ENCODE assay signal across 8 cellular contexts in the genomic region with DNA sequence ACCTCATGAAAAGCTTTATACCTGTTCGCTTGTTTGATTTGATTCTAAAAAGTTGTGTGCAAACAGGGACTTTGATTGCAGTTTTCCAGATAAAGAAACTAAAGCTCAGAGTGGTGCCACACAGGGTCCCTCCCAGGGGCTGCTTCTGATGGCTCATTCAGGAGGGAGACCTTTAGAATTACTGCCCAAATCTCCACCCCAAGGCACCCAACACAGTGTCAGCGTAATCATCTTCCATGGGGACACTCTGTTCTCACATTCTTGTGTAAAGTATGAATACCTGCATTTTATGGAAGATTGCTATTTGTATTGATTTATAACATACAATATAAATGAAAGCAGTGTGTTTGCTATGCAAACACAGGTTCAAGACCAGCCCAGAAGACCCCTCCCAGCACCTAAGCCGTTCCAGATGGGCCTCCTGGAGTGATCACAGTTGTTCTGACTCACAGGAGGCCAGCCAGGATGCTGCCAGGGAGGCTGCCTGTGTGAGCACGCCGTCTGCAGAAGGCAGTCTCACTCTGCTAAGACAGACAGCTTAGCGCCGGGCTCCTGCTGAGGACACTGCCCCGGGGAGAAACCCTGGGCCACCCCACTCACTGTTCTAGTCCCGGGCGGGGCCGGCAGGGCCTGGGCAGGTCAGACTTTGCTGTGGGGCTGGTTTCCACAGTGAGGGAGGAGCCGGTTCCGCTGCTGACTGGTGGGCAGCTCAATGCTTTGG.
A peak's percentile ranks its signal among the peaks of the same experiment; 100 is the strongest.
DNase-seq lines count a peak whose midpoint lies in the region; ATAC-seq and TF ChIP-seq lines count a peak whose summit lies in the region.

No MANE protein-coding gene starts in this region.

- H3K36me3 ChIP-seq in RWPE2 (ENCODE audit: low read depth), result no peaks in the 10 kb centered on the region
- no peaks in the 10 kb centered on the region for H3K36me3 ChIP-seq in CD8-positive, alpha-beta memory T cell (ENCODE audit: insufficient read depth, low read length)

- CTCF ChIA-PET in CD8-positive, alpha-beta memory T cell (lab: Charles Lee), result no interaction called here
- CTCF ChIA-PET in activated CD8-positive, alpha-beta T cell treated with anti-CD3 and anti-CD28 coated beads for 36 hours (lab: Charles Lee), result interaction anchor here (0.9 to 1.0 kb wide), 2 partner anchors 29 to 189 kb away, joined by 3 to 4 read pairs; no protein-coding TSS in a partner anchor

- no peak overlapping the region for H3K4me3 ChIP-seq in RWPE2 (ENCODE audit: severe bottlenecking)
- no peak overlapping the region for H3K4me3 ChIP-seq in foreskin fibroblast (ENCODE audit: low read depth in 1 of 2, low read length in 2 of 2)
- H3K4me3 ChIP-seq in CD8-positive, alpha-beta memory T cell (ENCODE audit: low read length), result no peak overlapping the region

- H3K36me3 Mint-ChIP-seq in CD8-positive, alpha-beta memory T cell, result no peaks in the 10 kb centered on the region
- H3K36me3 Mint-ChIP-seq in activated CD8-positive, alpha-beta T cell treated with anti-CD3 and anti-CD28 coated beads for 36 hours (ENCODE audit: low read depth), result no peaks in the 10 kb centered on the region

- peaks cover 0 to 2% (median 0%) of the 10 kb centered on the region in 3 donors for H3K4me1 Mint-ChIP-seq in CD8-positive, alpha-beta memory T cell
- no peaks in the 10 kb centered on the region for H3K4me1 Mint-ChIP-seq in activated CD8-positive, alpha-beta T cell treated with anti-CD3 and anti-CD28 coated beads for 36 hours (ENCODE audit: low read depth)

- POLR2A ChIA-PET in CD8-positive, alpha-beta memory T cell (lab: Charles Lee), result no interaction called here
- POLR2A ChIA-PET in activated CD8-positive, alpha-beta T cell treated with anti-CD3 and anti-CD28 coated beads for 36 hours (lab: Charles Lee), result no interaction called here

- H3K4me1 ChIP-seq in RWPE2 (ENCODE audit: insufficient read depth, poor library complexity, severe bottlenecking), result peaks cover 36% of the 10 kb centered on the region
- no peaks in the 10 kb centered on the region for H3K4me1 ChIP-seq in CD8-positive, alpha-beta memory T cell (ENCODE audit: insufficient read depth, low read length)

- no peaks in the 10 kb centered on the region for H3K9me3 Mint-ChIP-seq in CD8-positive, alpha-beta memory T cell
- H3K9me3 Mint-ChIP-seq in activated CD8-positive, alpha-beta T cell treated with anti-CD3 and anti-CD28 coated beads for 36 hours, result no peaks in the 10 kb centered on the region

- no peaks in the 10 kb centered on the region for H3K27me3 ChIP-seq in RWPE2 (ENCODE audit: insufficient read depth, poor library complexity, severe bottlenecking)
- H3K27me3 ChIP-seq in CD8-positive, alpha-beta memory T cell (ENCODE audit: insufficient read depth, low read length, poor library complexity, severe bottlenecking), result peaks cover 4% of the 10 kb centered on the region

- peak overlapping the region; percentile 97 for H3K27ac ChIP-seq in RWPE2 (ENCODE audit: poor library complexity, severe bottlenecking)
- H3K27ac ChIP-seq in CD8-positive, alpha-beta memory T cell (ENCODE audit: low read depth, low read length), result no peak overlapping the region

- intact Hi-C loops in activated CD8-positive, alpha-beta T cell treated with anti-CD3 and anti-CD28 coated beads for 36 hours (cut with micrococcal nuclease), result no loop called here

- peaks cover 13 to 19% of the 10 kb centered on the region in 2 donors for H3K27me3 Mint-ChIP-seq in CD8-positive, alpha-beta memory T cell
- peaks cover 5% of the 10 kb centered on the region for H3K27me3 Mint-ChIP-seq in activated CD8-positive, alpha-beta T cell treated with anti-CD3 and anti-CD28 coated beads for 36 hours

- H3K9me3 ChIP-seq in RWPE2 (ENCODE audit: severe bottlenecking), result no peaks in the 10 kb centered on the region
- no peaks in the 10 kb centered on the region for H3K9me3 ChIP-seq in CD8-positive, alpha-beta memory T cell (ENCODE audit: low read length)

- ATAC-seq in HG03378 (IDR thresholded peaks at IDR 0.05; ENCODE audit: unreplicated experiment) (peak; percentile 56), RWPE2 (ENCODE audit: low read depth) (peak; percentile 81), GM19324 (IDR thresholded peaks at IDR 0.05; ENCODE audit: low FRiP score, unreplicated experiment) (no peak)
- no peak for ATAC-seq in activated CD8-positive, alpha-beta T cell treated with anti-CD3 and anti-CD28 coated beads for 36 hours

- peak; percentile 87 for DNase-seq in EL
- peak; percentile 91 for DNase-seq in RWPE2 (ENCODE audit: low spot score)
- DNase-seq in foreskin fibroblast, result peak; percentile 89 to 95
- DNase-seq in renal cortical epithelial cell (ENCODE audit: low read depth), result peak; percentile 55
- no peak for DNase-seq in CD8-positive, alpha-beta memory T cell
- DNase-seq in activated CD8-positive, alpha-beta T cell treated with anti-CD3 and anti-CD28 coated beads for 36 hours, result no peak

- H3K27ac Mint-ChIP-seq in CD8-positive, alpha-beta memory T cell, result no peak overlapping the region
- no peak overlapping the region for H3K27ac Mint-ChIP-seq in activated CD8-positive, alpha-beta T cell treated with anti-CD3 and anti-CD28 coated beads for 36 hours

- TF ChIP-seq CTCF in RWPE2 (IDR thresholded peaks at IDR 0.05; ENCODE audit: poor library complexity, severe bottlenecking) (peak; percentile 35), foreskin fibroblast (IDR thresholded peaks at IDR 0.05; ENCODE audit: low read depth, low read length) (no peak)
- TF ChIP-seq CTCF in activated CD8-positive, alpha-beta T cell treated with anti-CD3 and anti-CD28 coated beads for 36 hours (IDR thresholded peaks at IDR 0.05), result no peak

- no peak overlapping the region for H3K4me3 Mint-ChIP-seq in CD8-positive, alpha-beta memory T cell
- H3K4me3 Mint-ChIP-seq in activated CD8-positive, alpha-beta T cell treated with anti-CD3 and anti-CD28 coated beads for 36 hours, result no peak overlapping the region

Comparison
In these comparisons a context has a peak if more than half of its experiments do, and no peak if none do; other contexts are left out.
1. DNase-seq: peak in EL (single experiment), RWPE2 (single experiment), foreskin fibroblast (2 of 2) and renal cortical epithelial cell (single experiment); none in CD8-positive, alpha-beta memory T cell (0 of 5) and activated CD8-positive, alpha-beta T cell treated with anti-CD3 and anti-CD28 coated beads for 36 hours (single experiment).
2. ATAC-seq: peak in HG03378 (single experiment) and RWPE2 (single experiment); none in GM19324 (single experiment) and activated CD8-positive, alpha-beta T cell treated with anti-CD3 and anti-CD28 coated beads for 36 hours (single experiment).